1 cellular context compared by ENCODE assay signal in genomic region chr19:40416918-40417713, GRCh38.
A peak's percentile ranks its signal among the peaks of the same experiment; 100 is the strongest.
TF ChIP-seq lines count a peak whose summit lies in the region.

No MANE protein-coding gene starts in this region.

TF ChIP-seq in GM12878, 131 proteins besides CTCF, POLR2A, EP300 and RAD21 (continued from another document and continues in another):
- TF ChIP-seq PRDM15 (CRISPR knock-in tag; IDR thresholded peaks at IDR 0.05) (no peak), GATAD2B (conservative IDR thresholded peaks at IDR 0.05; ENCODE audit: low read depth) (no peak), ZNF207 (IDR thresholded peaks at IDR 0.05; ENCODE audit: borderline replicate concordance) (no peak), CUX1 (IDR thresholded peaks at IDR 0.05; ENCODE audit: insufficient replicate concordance, low read depth, low read length) (no peak), ZBTB4 (CRISPR knock-in tag; IDR thresholded peaks at IDR 0.05) (no peak), RELB (IDR thresholded peaks at IDR 0.05; ENCODE audit: low read depth) (peak; percentile 37; the same call in 1 of the 2 replicates), MAX (IDR thresholded peaks at IDR 0.05; ENCODE audit: low read depth, low read length) (no peak), SPI1 (IDR thresholded peaks at IDR 0.05; ENCODE audit: borderline replicate concordance, insufficient read depth, low read depth, low read length) (no peak), DPF2 (IDR thresholded peaks at IDR 0.05) (0 out of 2 replicates have a peak, but pooled peaks have one; percentile 74), ATF2 (IDR thresholded peaks at IDR 0.05; ENCODE audit: low read length) (no peak; the same call in 1 of the 2 replicates), ZNF384 (IDR thresholded peaks at IDR 0.05; ENCODE audit: borderline replicate concordance, low read depth, low read length) (no peak), EGR1 (IDR thresholded peaks at IDR 0.05; ENCODE audit: borderline replicate concordance in 1 of 2, low read depth in 2 of 2, low read length in 2 of 2) (no peak), ZNF687 (IDR thresholded peaks at IDR 0.05) (no peak), IKZF2 (IDR thresholded peaks at IDR 0.05) (peak; percentile 76 to 77), KLF5 (IDR thresholded peaks at IDR 0.05; ENCODE audit: partially characterized antibody) (no peak), PML (IDR thresholded peaks at IDR 0.05; ENCODE audit: low read length) (no peak), JUNB (IDR thresholded peaks at IDR 0.05) (peak; percentile 74; the same call in 1 of the 2 replicates), USF2 (IDR thresholded peaks at IDR 0.05; ENCODE audit: borderline replicate concordance, low read depth, low read length) (no peak), EZH2 (IDR thresholded peaks at IDR 0.05; ENCODE audit: borderline replicate concordance, control insufficient read depth, low read depth, low read length) (no peak), SMAD1 (IDR thresholded peaks at IDR 0.05; ENCODE audit: low read depth, partially characterized antibody) (no peak), CHD2 (IDR thresholded peaks at IDR 0.05; ENCODE audit: borderline replicate concordance, low read depth, low read length) (no peak), RB1 (IDR thresholded peaks at IDR 0.05; ENCODE audit: borderline replicate concordance) (no peak), BCL11A (IDR thresholded peaks at IDR 0.05; ENCODE audit: low read depth, low read length) (peak; percentile 76; the same call in 1 of the 2 replicates), MXI1 (IDR thresholded peaks at IDR 0.05; ENCODE audit: low read depth, low read length) (no peak), RCOR1 (conservative IDR thresholded peaks at IDR 0.05; ENCODE audit: low read depth, low read length) (no peak), STAT3 (IDR thresholded peaks at IDR 0.05; ENCODE audit: low read depth, low read length) (no peak), LARP7 (IDR thresholded peaks at IDR 0.05) (no peak), NBN (IDR thresholded peaks at IDR 0.05) (peak; percentile 91), MLLT1 (IDR thresholded peaks at IDR 0.05) (peak; percentile 61; the same call in 1 of the 2 replicates), BHLHE40 (IDR thresholded peaks at IDR 0.05; ENCODE audit: borderline replicate concordance in 1 of 2, low read depth in 2 of 2, low read length in 1 of 2) (peak in 1 of 2 experiments; percentile 36; a peak in 1 of 4 replicates), JUND (IDR thresholded peaks at IDR 0.05; ENCODE audit: low read depth, low read length) (no peak), ASH2L (IDR thresholded peaks at IDR 0.05; ENCODE audit: borderline replicate concordance, low read depth) (no peak), BMI1 (IDR thresholded peaks at IDR 0.05; ENCODE audit: borderline replicate concordance) (no peak), KDM1A (IDR thresholded peaks at IDR 0.05; ENCODE audit: borderline replicate concordance) (no peak), GABPA (IDR thresholded peaks at IDR 0.05; ENCODE audit: low read depth) (no peak), CBFB (IDR thresholded peaks at IDR 0.05; ENCODE audit: low read depth) (peak; percentile 83; the same call in 1 of the 2 replicates)
